1 cellular context compared by ENCODE assay signal in the genomic region with DNA sequence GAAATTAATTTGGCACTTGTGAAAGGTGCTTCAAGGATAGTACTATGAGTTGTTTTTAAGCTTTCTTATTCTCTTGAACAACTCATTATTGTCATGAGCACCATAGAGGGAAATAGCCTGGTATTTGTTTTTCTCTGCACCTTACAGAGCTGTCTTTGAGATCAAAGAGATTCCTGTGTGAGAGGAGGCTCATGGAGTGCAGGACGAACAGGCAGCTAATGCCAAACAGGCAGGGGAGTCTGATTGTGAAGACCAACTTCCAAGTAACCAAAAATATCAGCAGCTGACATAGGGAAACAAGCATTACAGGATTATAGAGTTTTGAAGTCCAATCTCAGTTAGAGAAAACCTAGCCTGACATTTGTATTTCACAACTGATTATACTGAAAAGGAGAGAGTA.
TF ChIP-seq lines count a peak whose summit lies in the region.

No MANE protein-coding gene starts in this region.

TF ChIP-seq in HepG2, 621 proteins besides CTCF, POLR2A, EP300 and RAD21 (continued from another document):
- TF ChIP-seq PAXIP1 (CRISPR knock-in tag; conservative IDR thresholded peaks at IDR 0.05) (peak; percentile 77), ZNF558 (CRISPR knock-in tag; IDR thresholded peaks at IDR 0.05; ENCODE audit: borderline replicate concordance) (no peak), ZNF776 (CRISPR knock-in tag; IDR thresholded peaks at IDR 0.05) (no peak), ZSCAN25 (CRISPR knock-in tag; IDR thresholded peaks at IDR 0.05) (no peak), TCF7 (IDR thresholded peaks at IDR 0.05; ENCODE audit: low read depth) (peak; percentile 92), SIX1 (CRISPR knock-in tag; IDR thresholded peaks at IDR 0.05; ENCODE audit: borderline replicate concordance) (0 out of 2 replicates have a peak, but pooled peaks have one; percentile 19), HNF4G (IDR thresholded peaks at IDR 0.05; ENCODE audit: borderline replicate concordance, low read depth, low read length) (no peak), HNF4G (CRISPR knock-in tag; IDR thresholded peaks at IDR 0.05; ENCODE audit: borderline replicate concordance, low read depth) (no peak), MAF1 (CRISPR knock-in tag; IDR thresholded peaks at IDR 0.05; ENCODE audit: borderline replicate concordance) (no peak), THAP11 (CRISPR knock-in tag; IDR thresholded peaks at IDR 0.05) (0 out of 2 replicates have a peak, but pooled peaks have one; percentile 11), NFYB (CRISPR knock-in tag; IDR thresholded peaks at IDR 0.05) (no peak), SCMH1 (CRISPR knock-in tag; IDR thresholded peaks at IDR 0.05; ENCODE audit: borderline replicate concordance) (no peak), FOXJ3 (CRISPR knock-in tag; IDR thresholded peaks at IDR 0.05; ENCODE audit: borderline replicate concordance) (no peak), PAF1 (CRISPR knock-in tag; IDR thresholded peaks at IDR 0.05) (no peak), ZZZ3 (CRISPR knock-in tag; IDR thresholded peaks at IDR 0.05; ENCODE audit: borderline replicate concordance) (no peak), ZNF644 (CRISPR knock-in tag; IDR thresholded peaks at IDR 0.05; ENCODE audit: low read depth) (no peak), NR3C1 (CRISPR knock-in tag; IDR thresholded peaks at IDR 0.05) (no peak), SRSF1 (optimal IDR thresholded peaks at IDR 0.05; ENCODE audit: low read depth, low read length) (no peak)
- TF ChIP-seq, protein P1, sequence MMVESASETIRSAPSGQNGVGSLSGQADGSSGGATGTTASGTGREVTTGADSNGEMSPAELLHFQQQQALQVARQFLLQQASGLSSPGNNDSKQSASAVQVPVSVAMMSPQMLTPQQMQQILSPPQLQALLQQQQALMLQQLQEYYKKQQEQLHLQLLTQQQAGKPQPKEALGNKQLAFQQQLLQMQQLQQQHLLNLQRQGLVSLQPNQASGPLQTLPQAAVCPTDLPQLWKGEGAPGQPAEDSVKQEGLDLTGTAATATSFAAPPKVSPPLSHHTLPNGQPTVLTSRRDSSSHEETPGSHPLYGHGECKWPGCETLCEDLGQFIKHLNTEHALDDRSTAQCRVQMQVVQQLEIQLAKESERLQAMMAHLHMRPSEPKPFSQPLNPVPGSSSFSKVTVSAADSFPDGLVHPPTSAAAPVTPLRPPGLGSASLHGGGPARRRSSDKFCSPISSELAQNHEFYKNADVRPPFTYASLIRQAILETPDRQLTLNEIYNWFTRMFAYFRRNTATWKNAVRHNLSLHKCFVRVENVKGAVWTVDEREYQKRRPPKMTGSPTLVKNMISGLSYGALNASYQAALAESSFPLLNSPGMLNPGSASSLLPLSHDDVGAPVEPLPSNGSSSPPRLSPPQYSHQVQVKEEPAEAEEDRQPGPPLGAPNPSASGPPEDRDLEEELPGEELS (CRISPR knock-in tag; IDR thresholded peaks at IDR 0.05) = peak; percentile 85
